ENCODE assay signal across 18 cellular contexts in the genomic region with DNA sequence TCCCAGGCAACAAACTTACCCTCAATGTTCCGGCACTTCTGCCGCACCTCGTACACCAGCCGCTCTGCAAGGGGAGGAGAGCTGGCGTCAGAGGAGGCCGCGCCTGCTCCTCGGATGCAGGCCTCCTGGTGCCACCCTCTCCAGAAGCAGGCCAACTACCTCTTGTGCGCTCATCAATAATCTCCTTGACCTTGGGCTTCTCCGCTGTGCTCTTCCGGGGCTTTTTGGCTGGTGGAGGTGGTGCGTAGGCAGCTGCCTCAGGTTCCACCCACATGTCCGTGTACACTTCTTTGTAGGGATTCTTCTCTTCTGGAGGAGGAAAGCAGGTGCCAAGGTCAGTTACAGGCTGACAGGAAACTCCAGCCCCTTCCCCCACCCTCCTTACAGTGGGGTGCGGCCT.
DNase-seq lines count a peak whose midpoint lies in the region; ATAC-seq and TF ChIP-seq lines count a peak whose summit lies in the region.
"Had no signal": no experiment of that assay in that cellular context is flagged by ENCODE, and none has a peak within 500 bp of the region (broad histone marks: within the 10 kb centered on the region; RNA-seq: fewer than 3 reads in every experiment).

No MANE protein-coding gene starts in this region.

- H3K4me1 Mint-ChIP-seq in activated T-cell treated with anti-CD3 and anti-CD28 coated beads, Interleukin-2, amount 50 U/mL, for 24 hours (ENCODE audit: low read depth) = peaks cover 17% of the 10 kb centered on the region
- H3K4me1 Mint-ChIP-seq in CD4-positive, alpha-beta T cell (ENCODE audit: low read depth) = peaks cover 22% of the 10 kb centered on the region
- H3K4me1 Mint-ChIP-seq in endothelial cell (ENCODE audit: unreplicated experiment) = peaks cover 15% of the 10 kb centered on the region

- intact Hi-C loops in CD4-positive, alpha-beta T cell (cut with DNase I, micrococcal nuclease) = no loop called here
- intact Hi-C loops in adrenal gland (cut with DNase I) = no loop called here
- intact Hi-C loops in upper lobe of right lung (cut with DNase I) = no loop called here

- no peaks in the 10 kb centered on the region for H3K9me3 Mint-ChIP-seq in activated T-cell treated with anti-CD3 and anti-CD28 coated beads, Interleukin-2, amount 50 U/mL, for 24 hours
- H3K9me3 Mint-ChIP-seq in CD4-positive, alpha-beta T cell = no peaks in the 10 kb centered on the region
- no peaks in the 10 kb centered on the region for H3K9me3 Mint-ChIP-seq in endothelial cell (ENCODE audit: unreplicated experiment)
- H3K9me3 Mint-ChIP-seq: CD4-positive, alpha-beta memory T cell; IgD-negative memory B cell had no signal

- no peak for DNase-seq in activated T-cell treated with anti-CD3 and anti-CD28 coated beads, Interleukin-2, amount 50 U/mL, for 24 hours
- DNase-seq in activated T-cell treated with anti-CD3 and anti-CD28 coated beads, Interleukin-2, amount 50 U/mL, for 48 hours = no peak
- DNase-seq in CD4-positive, alpha-beta T cell = no peak
- DNase-seq in adrenal gland (peak in 6 of 7 donors; percentile 49 to 78 (median 70)), endothelial cell (ENCODE audit: low spot score) (no peak), upper lobe of right lung (no peak), NCI-H2081 treated with DMSO at 0.1 percent for 48 hours (lab: John Stamatoyannopoulos, UW) (no peak)
- DNase-seq: AML-193; CD4-positive, alpha-beta memory T cell; DMS153; DMS79; GDM1 had no signal

- no peak for TF ChIP-seq POLR2A in adrenal gland (IDR thresholded peaks at IDR 0.05)

- H3K4me3 Mint-ChIP-seq in activated T-cell treated with anti-CD3 and anti-CD28 coated beads, Interleukin-2, amount 50 U/mL, for 24 hours = no peak overlapping the region
- H3K4me3 Mint-ChIP-seq in CD4-positive, alpha-beta T cell = no peak overlapping the region
- peak overlapping the region; percentile 47 for H3K4me3 Mint-ChIP-seq in endothelial cell (ENCODE audit: unreplicated experiment)
- H3K4me3 Mint-ChIP-seq: CD4-positive, alpha-beta memory T cell had no signal

- no peak overlapping the region for H3K27ac ChIP-seq in CD4-positive, alpha-beta T cell (ENCODE audit: low read depth, low read length)
- peak overlapping the region in 4 of 5 donors; percentile 28 to 81 (median 55) for H3K27ac ChIP-seq in adrenal gland
- H3K27ac ChIP-seq in upper lobe of right lung = no peak overlapping the region
- H3K27ac ChIP-seq: 22Rv1, A549, C4-2B had no signal

- no peak for ATAC-seq in CD4-positive, alpha-beta T cell (ENCODE audit: poor library complexity)
- ATAC-seq in upper lobe of right lung (no peak), HG02678 (IDR thresholded peaks at IDR 0.05; ENCODE audit: unreplicated experiment) (no peak)
- ATAC-seq: A549 had no signal

- CTCF ChIA-PET in CD4-positive, alpha-beta T cell (lab: Charles Lee) = no interaction called here

- H3K4me3 ChIP-seq in adrenal gland = no peak overlapping the region
- H3K4me3 ChIP-seq in upper lobe of right lung = no peak overlapping the region
- H3K4me3 ChIP-seq: A549, HAP-1 had no signal

- H3K27me3 ChIP-seq in CD4-positive, alpha-beta T cell (ENCODE audit: control insufficient read depth, insufficient read depth, low read length) = no peaks in the 10 kb centered on the region
- H3K27me3 ChIP-seq in adrenal gland (no peaks in the 10 kb centered on the region), upper lobe of right lung (no peaks in the 10 kb centered on the region)

- H3K4me1 ChIP-seq in adrenal gland (replicated peaks in 1 of 2) = peaks cover 0 to 7% of the 10 kb centered on the region in 2 donors
- no peaks in the 10 kb centered on the region for H3K4me1 ChIP-seq in upper lobe of right lung
- H3K4me1 ChIP-seq: HAP-1 had no signal

- POLR2A ChIA-PET in CD4-positive, alpha-beta T cell (lab: Charles Lee) = no interaction called here

- no peaks in the 10 kb centered on the region for H3K27me3 Mint-ChIP-seq in activated T-cell treated with anti-CD3 and anti-CD28 coated beads, Interleukin-2, amount 50 U/mL, for 24 hours
- no peaks in the 10 kb centered on the region for H3K27me3 Mint-ChIP-seq in CD4-positive, alpha-beta T cell
- H3K27me3 Mint-ChIP-seq in endothelial cell (ENCODE audit: unreplicated experiment) = peaks cover 11% of the 10 kb centered on the region
- H3K27me3 Mint-ChIP-seq: CD4-positive, alpha-beta memory T cell had no signal

- no peaks in the 10 kb centered on the region for H3K9me3 ChIP-seq in CD4-positive, alpha-beta T cell (ENCODE audit: control insufficient read depth, low read length)
- H3K9me3 ChIP-seq in adrenal gland (replicated peaks in 1 of 3) = no peaks in the 10 kb centered on the region
- no peaks in the 10 kb centered on the region for H3K9me3 ChIP-seq in upper lobe of right lung
- H3K9me3 ChIP-seq: A549, HAP-1 had no signal

- H3K36me3 ChIP-seq in adrenal gland (replicated peaks in 1 of 2) (peaks cover 0 to 70% of the 10 kb centered on the region in 2 donors), upper lobe of right lung (peaks cover 59% of the 10 kb centered on the region)

- 48 to 74% (median 60%) methylated on average over 12 to 14 of the region's 14 CpGs for WGBS in adrenal gland, 4 donors

- TF ChIP-seq CTCF in CD4-positive, alpha-beta T cell (IDR thresholded peaks at IDR 0.05) = no peak
- no peak for TF ChIP-seq CTCF in adrenal gland (IDR thresholded peaks at IDR 0.05)
- TF ChIP-seq CTCF in endothelial cell (IDR thresholded peaks at IDR 0.05; ENCODE audit: unreplicated experiment) = no peak
- TF ChIP-seq CTCF in upper lobe of right lung (IDR thresholded peaks at IDR 0.05) = no peak

- H3K36me3 Mint-ChIP-seq in activated T-cell treated with anti-CD3 and anti-CD28 coated beads, Interleukin-2, amount 50 U/mL, for 24 hours (ENCODE audit: low read depth) = peaks cover 95% of the 10 kb centered on the region
- H3K36me3 Mint-ChIP-seq in CD4-positive, alpha-beta T cell (ENCODE audit: low read depth) = peaks cover 72% of the 10 kb centered on the region
- H3K36me3 Mint-ChIP-seq in endothelial cell (ENCODE audit: low read depth, unreplicated experiment) = peaks cover 47% of the 10 kb centered on the region

- H3K27ac Mint-ChIP-seq in activated T-cell treated with anti-CD3 and anti-CD28 coated beads, Interleukin-2, amount 50 U/mL, for 24 hours = peak overlapping the region; percentile 63
- H3K27ac Mint-ChIP-seq in CD4-positive, alpha-beta T cell = peak overlapping the region; percentile 30
- H3K27ac Mint-ChIP-seq in endothelial cell (ENCODE audit: unreplicated experiment) = no peak overlapping the region
- H3K27ac Mint-ChIP-seq: CD4-positive, alpha-beta memory T cell had no signal

Comparison
In these comparisons a context has a peak if more than half of its experiments do, and no peak if none do; other contexts are left out.
1. DNase-seq: peak in adrenal gland (6 of 7); none in activated T-cell treated with anti-CD3 and anti-CD28 coated beads, Interleukin-2, amount 50 U/mL, for 24 hours (single experiment), activated T-cell treated with anti-CD3 and anti-CD28 coated beads, Interleukin-2, amount 50 U/mL, for 48 hours (0 of 2), CD4-positive, alpha-beta T cell (0 of 10), endothelial cell (single experiment), upper lobe of right lung (single experiment) and NCI-H2081 treated with DMSO at 0.1 percent for 48 hours (single experiment).
2. H3K27ac ChIP-seq: peak in adrenal gland (4 of 5); none in CD4-positive, alpha-beta T cell (single experiment) and upper lobe of right lung (single experiment).